In the genomic region with DNA sequence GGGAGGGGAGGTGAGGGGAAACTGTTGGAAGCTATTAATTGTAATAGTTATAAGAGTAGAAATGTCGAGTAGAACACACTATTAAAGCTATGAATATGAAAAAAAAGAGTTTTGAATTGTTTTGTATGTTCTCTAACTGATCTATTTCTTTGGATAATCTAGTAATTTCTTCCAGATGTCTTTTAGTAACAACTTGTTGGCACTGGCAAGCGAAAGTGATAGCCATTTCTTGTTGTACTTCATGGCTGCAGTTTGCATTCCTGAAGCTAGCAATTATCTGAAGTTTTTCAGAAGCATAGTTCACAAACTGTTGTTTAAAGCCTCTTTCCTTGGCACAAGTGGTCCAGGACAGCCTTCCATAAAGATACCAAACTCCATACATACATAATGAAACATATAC, we compare ENCODE assay signal across 14 cellular contexts. TPM values are rescaled to one million over a fixed set of nuclear protein-coding genes. Genes with fewer than 3 reads are reported as not detected.
"Had no signal": no experiment of that assay in that cellular context is flagged by ENCODE, and none has a peak within 500 bp of the region (broad histone marks: within the 10 kb centered on the region; RNA-seq: fewer than 3 reads in every experiment).

No MANE protein-coding gene starts in this region.

- DNase-seq: activated CD4-positive, alpha-beta T cell treated with anti-CD3 and anti-CD28 coated beads for 4 hours; activated CD8-positive, alpha-beta T cell treated with anti-CD3 and anti-CD28 coated beads, Interleukin-2, amount 10 ng/mL, durations not matched to agents 7 days and 5 days; amygdala; brain microvascular endothelial cell; hippocampal formation; kidney glomerular epithelial cell; mesendoderm; stimulated activated CD4-positive, alpha-beta T cell treated with anti-CD3 and anti-CD28 coated beads, Interleukin-4, amount 100 ng/mL, for 24 hours had no signal

- H3K27ac ChIP-seq: brain microvascular endothelial cell, parathyroid adenoma had no signal

- H3K4me1 ChIP-seq: parathyroid adenoma had no signal

- H3K27me3 ChIP-seq: brain microvascular endothelial cell had no signal

- H3K9ac ChIP-seq: parathyroid adenoma had no signal

- H3K36me3 ChIP-seq: brain microvascular endothelial cell had no signal

RNA-seq across cellular contexts. Expression of gene SPATA31C2, which starts 49.4 kb away (rescaled TPM):
- total RNA-seq: activated CD8-positive, alpha-beta T cell treated with anti-CD3 and anti-CD28 coated beads, Interleukin-2, amount 10 ng/mL, durations not matched to agents 7 days and 5 days; activated T-helper 17 cell treated with anti-CD3 and anti-CD28 coated beads, Interleukin-2, amount 50 U/mL, for 72 hours; dermis microvascular lymphatic vessel endothelial cell; esophagus mucosa; liver; urinary bladder had no signal
